ENCODE assay signal across 7 cellular contexts in genomic region chr15:22201993-22202659, GRCh38.
A peak's percentile ranks its signal among the peaks of the same experiment; 100 is the strongest.
DNase-seq lines count a peak whose midpoint lies in the region; ATAC-seq, FAIRE-seq and TF ChIP-seq lines count a peak whose summit lies in the region.
"Not testable (repeated sequence)": the region's sequence is repeated elsewhere in the genome, so short reads cannot be mapped to it uniquely, and the experiment has no call there.

No MANE protein-coding gene starts in this region.

- not testable (repeated sequence) for TF ChIP-seq RAD21 in A549 (conservative IDR thresholded peaks at IDR 0.05 in 1 of 2, IDR thresholded peaks at IDR 0.05 in 1 of 2)

- ATAC-seq in A549, result not testable (repeated sequence)
- peak; percentile 76 to 80 for ATAC-seq in activated CD4-positive, CD25-positive, alpha-beta regulatory T cell treated with anti-CD3 and anti-CD28 coated beads, Interleukin-2, amount 50 U/mL, for 24 hours
- peak; percentile 81 for ATAC-seq in activated CD8-positive, alpha-beta T cell treated with anti-CD3 and anti-CD28 coated beads for 36 hours
- peak; percentile 78 to 86 for ATAC-seq in activated T-cell treated with anti-CD3 and anti-CD28 coated beads, Interleukin-2, amount 50 U/mL, for 4 hours
- ATAC-seq in stimulated activated effector memory CD8-positive, alpha-beta T cell treated with anti-CD3 and anti-CD28 coated beads, Interleukin-12 subunit alpha, Interleukin-12 subunit beta, amount 100 ng/mL, for 72 hours, result peak; percentile 77

- TF ChIP-seq CTCF in A549 (IDR thresholded peaks at IDR 0.05); activated CD8-positive, alpha-beta T cell treated with anti-CD3 and anti-CD28 coated beads for 36 hours (IDR thresholded peaks at IDR 0.05): not testable (repeated sequence)

- TF ChIP-seq POLR2A in A549 (IDR thresholded peaks at IDR 0.05; ENCODE audit: low read length), result not testable (repeated sequence)

- H3K27me3 Mint-ChIP-seq in activated CD8-positive, alpha-beta T cell treated with anti-CD3 and anti-CD28 coated beads for 36 hours; activated T-cell treated with anti-CD3 and anti-CD28 coated beads, Interleukin-2, amount 50 U/mL, for 4 hours (ENCODE audit: low read depth); activated naive CD4-positive, alpha-beta T cell treated with anti-CD3 and anti-CD28 coated beads for 36 hours (ENCODE audit: low read depth): not testable (repeated sequence)

- H3K27ac ChIP-seq in A549, result not testable (repeated sequence)

- not testable (repeated sequence) for H3K4me1 Mint-ChIP-seq in activated CD8-positive, alpha-beta T cell treated with anti-CD3 and anti-CD28 coated beads for 36 hours (ENCODE audit: low read depth); activated T-cell treated with anti-CD3 and anti-CD28 coated beads, Interleukin-2, amount 50 U/mL, for 4 hours (ENCODE audit: low read depth); activated naive CD4-positive, alpha-beta T cell treated with anti-CD3 and anti-CD28 coated beads for 36 hours (ENCODE audit: low read depth); stimulated activated effector memory CD8-positive, alpha-beta T cell treated with anti-CD3 and anti-CD28 coated beads, Interleukin-12 subunit alpha, Interleukin-12 subunit beta, amount 100 ng/mL, for 72 hours

- H3K4me1 ChIP-seq in A549, result not testable (repeated sequence)

- no CpG with 5 or more reads among the region's 3 CpGs for WGBS in A549 (ENCODE audit: missing lambda C conversion rate)

- intact Hi-C loops in activated CD8-positive, alpha-beta T cell treated with anti-CD3 and anti-CD28 coated beads for 36 hours (cut with micrococcal nuclease); activated naive CD4-positive, alpha-beta T cell treated with anti-CD3 and anti-CD28 coated beads for 36 hours (cut with micrococcal nuclease): not testable (repeated sequence)

- not testable (repeated sequence) for H3K9me3 ChIP-seq in A549

- H3K4me3 ChIP-seq in A549, result not testable (repeated sequence)

- POLR2A ChIA-PET in A549 (lab: Yijun Ruan, JAX); activated CD8-positive, alpha-beta T cell treated with anti-CD3 and anti-CD28 coated beads for 36 hours (lab: Charles Lee): not testable (repeated sequence)

- H3K4me2 ChIP-seq in A549, result not testable (repeated sequence)

- not testable (repeated sequence) for H3K27ac Mint-ChIP-seq in activated CD8-positive, alpha-beta T cell treated with anti-CD3 and anti-CD28 coated beads for 36 hours; stimulated activated effector memory CD8-positive, alpha-beta T cell treated with anti-CD3 and anti-CD28 coated beads, Interleukin-12 subunit alpha, Interleukin-12 subunit beta, amount 100 ng/mL, for 72 hours
- peak overlapping the region; percentile 83 for H3K27ac Mint-ChIP-seq in activated naive CD4-positive, alpha-beta T cell treated with anti-CD3 and anti-CD28 coated beads for 36 hours

- not testable (repeated sequence) for H3K9me3 Mint-ChIP-seq in activated CD8-positive, alpha-beta T cell treated with anti-CD3 and anti-CD28 coated beads for 36 hours; activated T-cell treated with anti-CD3 and anti-CD28 coated beads, Interleukin-2, amount 50 U/mL, for 4 hours; activated naive CD4-positive, alpha-beta T cell treated with anti-CD3 and anti-CD28 coated beads for 36 hours; stimulated activated effector memory CD8-positive, alpha-beta T cell treated with anti-CD3 and anti-CD28 coated beads, Interleukin-12 subunit alpha, Interleukin-12 subunit beta, amount 100 ng/mL, for 72 hours

- CTCF ChIA-PET in A549 (lab: Yijun Ruan, JAX); activated CD8-positive, alpha-beta T cell treated with anti-CD3 and anti-CD28 coated beads for 36 hours (lab: Charles Lee); activated naive CD4-positive, alpha-beta T cell treated with anti-CD3 and anti-CD28 coated beads for 36 hours (lab: Charles Lee): not testable (repeated sequence)

- peak; percentile 51 for FAIRE-seq in A549 (lab: Jason Lieb, UNC)

- H3K4me3 Mint-ChIP-seq in activated CD8-positive, alpha-beta T cell treated with anti-CD3 and anti-CD28 coated beads for 36 hours; activated T-cell treated with anti-CD3 and anti-CD28 coated beads, Interleukin-2, amount 50 U/mL, for 4 hours; activated naive CD4-positive, alpha-beta T cell treated with anti-CD3 and anti-CD28 coated beads for 36 hours; stimulated activated effector memory CD8-positive, alpha-beta T cell treated with anti-CD3 and anti-CD28 coated beads, Interleukin-12 subunit alpha, Interleukin-12 subunit beta, amount 100 ng/mL, for 72 hours: not testable (repeated sequence)

- DNase-seq in A549 (ENCODE audit: low read depth in 1 of 2, low spot score in 1 of 2); activated CD8-positive, alpha-beta T cell treated with anti-CD3 and anti-CD28 coated beads for 36 hours; activated T-cell treated with anti-CD3 and anti-CD28 coated beads, Interleukin-2, amount 50 U/mL, for 4 hours; stimulated activated effector memory CD8-positive, alpha-beta T cell treated with anti-CD3 and anti-CD28 coated beads, Interleukin-12 subunit alpha, Interleukin-12 subunit beta, amount 100 ng/mL, for 72 hours (ENCODE audit: low spot score in 2 of 2): not testable (repeated sequence)
- peak; percentile 33 for DNase-seq in activated naive CD4-positive, alpha-beta T cell treated with anti-CD3 and anti-CD28 coated beads for 36 hours
- peak; percentile 29 for DNase-seq in stimulated activated CD4-positive, alpha-beta T cell treated with anti-CD3 and anti-CD28 coated beads, Interleukin-15, amount 100 ng/mL, for 24 hours

- not testable (repeated sequence) for TF ChIP-seq EP300 in A549 (IDR thresholded peaks at IDR 0.05)

- H3K36me3 Mint-ChIP-seq in activated CD8-positive, alpha-beta T cell treated with anti-CD3 and anti-CD28 coated beads for 36 hours (ENCODE audit: low read depth); activated T-cell treated with anti-CD3 and anti-CD28 coated beads, Interleukin-2, amount 50 U/mL, for 4 hours (ENCODE audit: insufficient read depth); activated naive CD4-positive, alpha-beta T cell treated with anti-CD3 and anti-CD28 coated beads for 36 hours (ENCODE audit: low read depth); stimulated activated effector memory CD8-positive, alpha-beta T cell treated with anti-CD3 and anti-CD28 coated beads, Interleukin-12 subunit alpha, Interleukin-12 subunit beta, amount 100 ng/mL, for 72 hours: not testable (repeated sequence)
